14 cellular contexts compared by ENCODE assay signal in genomic region chr5:76493190-76493837, GRCh38.
"Had no signal": no experiment of that assay in that cellular context is flagged by ENCODE, and none has a peak within 500 bp of the region (broad histone marks: within the 10 kb centered on the region; RNA-seq: fewer than 3 reads in every experiment).

No MANE protein-coding gene starts in this region.

- H3K27ac ChIP-seq: adrenal gland, cardiac muscle cell, esophagus muscularis mucosa, neutrophil, parathyroid adenoma, thyroid gland had no signal

- DNase-seq: activated CD4-positive, alpha-beta T cell treated with anti-CD3 and anti-CD28 coated beads for 1 hour; activated CD4-positive, alpha-beta T cell treated with anti-CD3 and anti-CD28 coated beads, Interleukin-2, amount 50 U/mL, for 4 hours; activated naive CD4-positive, alpha-beta T cell treated with Interleukin-2 at 50 U/mL for 16 hours; activated T-cell treated with anti-CD3 and anti-CD28 coated beads for 4 hours; adrenal gland; hippocampal formation; T-helper 1 cell; thyroid gland had no signal

- H3K27ac Mint-ChIP-seq: stimulated activated memory B cell treated with anti-CD40 and anti-IgM and Interleukin-4, amounts not matched to agents 10 μg/mL and 1 μg/mL and 100 μg/mL, for 72 hours had no signal

- H3K9me3 Mint-ChIP-seq: stimulated activated memory B cell treated with anti-CD40 and anti-IgM and Interleukin-4, amounts not matched to agents 10 μg/mL and 1 μg/mL and 100 μg/mL, for 72 hours had no signal

- H3K4me3 ChIP-seq: adrenal gland, cardiac muscle cell, esophagus muscularis mucosa, thyroid gland had no signal

- H3K36me3 Mint-ChIP-seq: stimulated activated memory B cell treated with anti-CD40 and anti-IgM and Interleukin-4, amounts not matched to agents 10 μg/mL and 1 μg/mL and 100 μg/mL, for 72 hours had no signal

- H3K4me1 ChIP-seq: esophagus muscularis mucosa had no signal

- H3K4me3 Mint-ChIP-seq: stimulated activated memory B cell treated with anti-CD40 and anti-IgM and Interleukin-4, amounts not matched to agents 10 μg/mL and 1 μg/mL and 100 μg/mL, for 72 hours had no signal

- H3K9me3 ChIP-seq: adrenal gland, esophagus muscularis mucosa, neutrophil, thyroid gland had no signal

- ATAC-seq: stimulated activated memory B cell treated with anti-CD40 and anti-IgM and Interleukin-4, amounts not matched to agents 10 μg/mL and 1 μg/mL and 100 μg/mL, for 72 hours had no signal

- H3K27me3 ChIP-seq: adrenal gland, cardiac muscle cell, neutrophil, thyroid gland had no signal

- H3K4me1 Mint-ChIP-seq: stimulated activated memory B cell treated with anti-CD40 and anti-IgM and Interleukin-4, amounts not matched to agents 10 μg/mL and 1 μg/mL and 100 μg/mL, for 72 hours had no signal

- FAIRE-seq: urothelium cell line had no signal

- H3K36me3 ChIP-seq: adrenal gland, cardiac muscle cell, esophagus muscularis mucosa, thyroid gland had no signal

- H3K9ac ChIP-seq: parathyroid adenoma had no signal

- H2AFZ ChIP-seq: parathyroid adenoma had no signal
